ENCODE assay signal across 8 cellular contexts in the genomic region with DNA sequence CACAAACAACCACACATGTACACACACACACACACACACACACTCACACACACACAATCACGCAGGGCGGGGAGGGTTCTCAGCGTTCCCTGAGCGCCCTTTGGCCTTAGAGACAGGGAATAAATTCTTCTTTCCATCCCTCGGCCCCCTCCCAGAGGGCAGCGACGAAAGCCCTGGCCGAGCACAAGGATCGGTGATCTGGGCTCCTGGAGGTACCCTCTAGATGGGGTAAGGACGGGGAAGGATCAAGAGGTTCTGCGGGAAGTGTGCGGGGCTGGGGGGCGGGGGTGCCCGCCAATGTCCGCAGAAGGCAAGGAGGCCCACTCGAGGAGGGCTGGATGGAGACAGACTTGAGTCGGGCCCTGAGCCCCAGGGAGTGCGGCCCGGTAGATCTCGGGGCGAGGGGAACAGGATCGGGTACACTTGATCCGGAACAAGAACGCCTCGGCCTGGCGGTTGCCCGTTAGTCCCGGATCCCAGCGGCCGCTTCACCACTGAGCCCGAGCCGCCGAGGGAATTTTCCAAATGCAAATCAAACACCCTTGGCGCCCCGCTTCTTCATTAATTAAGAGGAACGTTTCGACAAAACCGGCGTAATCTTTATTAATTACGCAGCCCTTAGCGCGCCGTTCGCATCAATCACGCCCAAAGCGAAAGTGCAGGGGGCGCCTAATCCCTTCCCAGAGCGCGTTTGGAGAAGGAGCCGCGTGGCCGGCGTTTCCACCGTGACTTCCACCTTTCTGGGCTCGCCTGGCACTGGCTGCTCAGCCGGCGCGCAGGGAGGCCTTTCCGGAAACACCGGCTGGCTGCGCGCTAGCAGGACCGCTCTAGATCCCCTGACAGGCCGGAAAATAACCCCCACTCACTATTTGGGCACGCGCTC. TPM values are rescaled to one million over a fixed set of nuclear protein-coding genes. Genes with fewer than 3 reads are reported as not detected.
A peak's percentile ranks its signal among the peaks of the same experiment; 100 is the strongest.
DNase-seq lines count a peak whose midpoint lies in the region; ATAC-seq and TF ChIP-seq lines count a peak whose summit lies in the region.

No MANE protein-coding gene starts in this region.

- H3K9me3 ChIP-seq in CD4-positive, alpha-beta T cell (ENCODE audit: control insufficient read depth, low read length), result peaks cover under 1% of the 10 kb centered on the region
- no peaks in the 10 kb centered on the region for H3K9me3 ChIP-seq in heart right ventricle
- H3K9me3 ChIP-seq in PC-9 (ENCODE audit: insufficient read depth, low read depth), result no peaks in the 10 kb centered on the region

- no peak overlapping the region for H2AFZ ChIP-seq in PC-9

- no peak for ATAC-seq in CD4-positive, alpha-beta T cell (ENCODE audit: poor library complexity)
- ATAC-seq in GM21717 (IDR thresholded peaks at IDR 0.05; ENCODE audit: unreplicated experiment) (peak; percentile 36), heart right ventricle (peak in 7 of 8 donors; percentile 28 to 61 (median 49)), sciatic nerve (peak; percentile 25), HG02973 (IDR thresholded peaks at IDR 0.05; ENCODE audit: unreplicated experiment) (no peak)

- CTCF ChIA-PET in CD4-positive, alpha-beta T cell (lab: Charles Lee), result no interaction called here
- CTCF ChIA-PET in PC-9 (lab: Charles Lee), result no interaction called here

- DNase-seq in CD4-positive, alpha-beta T cell, result no peak
- no peak for DNase-seq in heart right ventricle
- DNase-seq in sciatic nerve (ENCODE audit: low spot score), result no peak
- DNase-seq in PC-9, result no peak
- no peak for DNase-seq in MV-4-11 (lab: John Stamatoyannopoulos, UW)

- no peak for TF ChIP-seq CTCF in CD4-positive, alpha-beta T cell (IDR thresholded peaks at IDR 0.05)
- no peak for TF ChIP-seq CTCF in VCaP (conservative IDR thresholded peaks at IDR 0.05)
- no peak for TF ChIP-seq CTCF in heart right ventricle (IDR thresholded peaks at IDR 0.05)
- no peak for TF ChIP-seq CTCF in PC-9 (conservative IDR thresholded peaks at IDR 0.05)

- H3K27ac ChIP-seq in CD4-positive, alpha-beta T cell (ENCODE audit: low read depth, low read length), result no peak overlapping the region
- H3K27ac ChIP-seq in VCaP (peak overlapping the region; percentile 69), heart right ventricle (no peak overlapping the region), PC-9 (no peak overlapping the region)

- H3K4me3 ChIP-seq in heart right ventricle, result peak overlapping the region; percentile 24 to 65 (median 52)
- no peak overlapping the region for H3K4me3 ChIP-seq in PC-9

- peak overlapping the region; percentile 78 for H3K4me3 Mint-ChIP-seq in CD4-positive, alpha-beta T cell

- H3K9me3 Mint-ChIP-seq in CD4-positive, alpha-beta T cell, result no peaks in the 10 kb centered on the region

- no peak overlapping the region for H3K27ac Mint-ChIP-seq in CD4-positive, alpha-beta T cell

- peaks cover 100% of the 10 kb centered on the region for H3K27me3 ChIP-seq in CD4-positive, alpha-beta T cell (ENCODE audit: control insufficient read depth, insufficient read depth, low read length)
- H3K27me3 ChIP-seq in heart right ventricle (peaks cover 39 to 100% (median 100%) of the 10 kb centered on the region in 7 donors), PC-9 (ENCODE audit: insufficient read depth, low read depth) (peaks cover 71% of the 10 kb centered on the region)

- no peaks in the 10 kb centered on the region for H4K20me1 ChIP-seq in PC-9 (ENCODE audit: insufficient read depth)

- peaks cover 36% of the 10 kb centered on the region for H3K4me1 Mint-ChIP-seq in CD4-positive, alpha-beta T cell (ENCODE audit: low read depth)

- peaks cover 100% of the 10 kb centered on the region for H3K27me3 Mint-ChIP-seq in CD4-positive, alpha-beta T cell

- no peaks in the 10 kb centered on the region for H3F3A ChIP-seq in PC-9 (ENCODE audit: insufficient read depth, low read depth)

- no peak overlapping the region for H3K4me2 ChIP-seq in PC-9

- POLR2A ChIA-PET in CD4-positive, alpha-beta T cell (lab: Charles Lee), result no interaction called here
- POLR2A ChIA-PET in PC-9 (lab: Charles Lee; ENCODE audit: unreplicated experiment), result no interaction called here

- H3K4me1 ChIP-seq in heart right ventricle, result peaks cover 9 to 52% (median 26%) of the 10 kb centered on the region in 9 donors
- H3K4me1 ChIP-seq in PC-9 (replicated peaks; ENCODE audit: insufficient read depth), result no peaks in the 10 kb centered on the region

- intact Hi-C loops in CD4-positive, alpha-beta T cell (cut with DNase I, micrococcal nuclease), result no loop called here
- intact Hi-C loops in heart right ventricle (cut with DNase I) (loop anchor here in 2 of 10 donors (10.0 kb wide), 1 partner anchor 251 kb away; no protein-coding TSS in a partner anchor), sciatic nerve (cut with DNase I) (no loop called here), PC-9 (cut with micrococcal nuclease; ENCODE audit: unreplicated experiment) (no loop called here)

- H3K36me3 Mint-ChIP-seq in CD4-positive, alpha-beta T cell (ENCODE audit: low read depth), result no peaks in the 10 kb centered on the region

- BruUV-seq in PC-9 (replicated peaks; lab: Mats Ljungman, UMichigan), result no TSS peak

- no peaks in the 10 kb centered on the region for H3K9me2 ChIP-seq in PC-9 (ENCODE audit: insufficient read depth)

- H3K36me3 ChIP-seq in heart right ventricle (no peaks in the 10 kb centered on the region), PC-9 (ENCODE audit: low read depth) (no peaks in the 10 kb centered on the region)

- WGBS in heart right ventricle, 2 donors, result 1 to 2% methylated on average over 66 of the region's 66 CpGs

- no peaks in the 10 kb centered on the region for H3K79me2 ChIP-seq in PC-9 (ENCODE audit: low read depth)

RNA-seq across cellular contexts. Expression of a gene that starts 7.0 kb away (rescaled TPM):
- total RNA-seq in CD4-positive, alpha-beta T cell, result not detected
- total RNA-seq in heart right ventricle (not detected), sciatic nerve (not detected), PC-9 (2021) (not detected in 2 replicates)
- polyA plus RNA-seq in heart right ventricle, result under 1 TPM in 1 of 2 donors, not detected in 1; 0.01 TPM

Comparison
In these comparisons a context has a peak if more than half of its experiments do, and no peak if none do; other contexts are left out.
1. ATAC-seq: peak in GM21717 (single experiment), heart right ventricle (7 of 8) and sciatic nerve (single experiment); none in CD4-positive, alpha-beta T cell (single experiment) and HG02973 (single experiment).